ENCODE assay signal across 24 cellular contexts in the genomic region with DNA sequence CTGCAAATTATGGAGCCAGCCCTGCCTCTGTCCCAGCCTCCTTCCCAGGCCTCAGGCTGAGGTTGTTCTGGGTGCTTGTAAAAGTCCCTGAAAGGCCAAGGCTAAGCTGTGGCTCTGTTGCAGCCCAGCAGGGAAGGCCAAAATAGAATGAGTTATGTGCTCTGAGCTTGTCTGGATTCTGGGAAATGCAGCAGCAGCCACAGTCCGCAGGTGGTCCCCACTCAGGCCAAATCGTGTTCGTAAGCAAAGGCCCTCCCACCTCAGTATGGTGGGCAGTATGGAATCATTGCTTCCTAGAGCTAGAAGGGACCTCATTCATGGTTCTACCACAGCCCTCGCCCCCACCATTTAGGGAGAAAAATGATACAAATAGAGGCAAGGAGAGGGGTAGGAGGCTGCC. TPM values are rescaled to one million over a fixed set of nuclear protein-coding genes. Genes with fewer than 3 reads are reported as not detected.
DNase-seq lines count a peak whose midpoint lies in the region; ATAC-seq, FAIRE-seq and TF ChIP-seq lines count a peak whose summit lies in the region.
"Had no signal": no experiment of that assay in that cellular context is flagged by ENCODE, and none has a peak within 500 bp of the region (broad histone marks: within the 10 kb centered on the region; RNA-seq: fewer than 3 reads in every experiment).

No MANE protein-coding gene starts in this region.

- H3K4me1 ChIP-seq in left ventricle myocardium inferior: peaks cover 26% of the 10 kb centered on the region
- H3K4me1 ChIP-seq in prostate gland (replicated peaks): no peaks in the 10 kb centered on the region
- no peaks in the 10 kb centered on the region for H3K4me1 ChIP-seq in small intestine (ENCODE audit: control insufficient read depth in 2 of 2, insufficient read depth in 1 of 2, low read depth in 1 of 2, low read length in 1 of 2)

- WGBS in prostate gland: 54% methylated on average over 4 of the region's 4 CpGs
- WGBS in small intestine, 3 donors: 63 to 83% (median 79%) methylated on average over 4 of the region's 4 CpGs

- H3K27ac ChIP-seq in left ventricle myocardium inferior (replicated peaks) (peak overlapping the region; percentile 5), epithelial cell of prostate (peak overlapping the region; percentile 11), prostate gland (peak overlapping the region; percentile 31 to 73), small intestine (ENCODE audit: low read depth in 1 of 2, low read length in 1 of 2) (peak overlapping the region in 1 of 2 donors; percentile 31)
- H3K27ac ChIP-seq: C4-2B, KMS-11 had no signal

- intact Hi-C loops in left ventricle myocardium inferior (cut with micrococcal nuclease): no loop called here
- intact Hi-C loops in Right ventricle myocardium inferior (cut with DNase I): loop anchor here (10.0 kb wide), 1 partner anchor 89 kb away; no protein-coding TSS in a partner anchor
- intact Hi-C loops in prostate gland (cut with DNase I): no loop called here

- TF ChIP-seq CTCF in left ventricle myocardium inferior (IDR thresholded peaks at IDR 0.05; ENCODE audit: borderline replicate concordance) (no peak), prostate gland (IDR thresholded peaks at IDR 0.05) (no peak)

- H3K36me3 ChIP-seq in left ventricle myocardium inferior: no peaks in the 10 kb centered on the region
- H3K36me3 ChIP-seq in prostate gland: no peaks in the 10 kb centered on the region
- H3K36me3 ChIP-seq in small intestine (ENCODE audit: control insufficient read depth in 2 of 2, insufficient read depth in 2 of 2, low read length in 2 of 2): no peaks in the 10 kb centered on the region

- no peak for FAIRE-seq in small intestine (lab: Jason Lieb, UNC)
- FAIRE-seq: A204.1, astrocyte, H1 had no signal

- H3K9me3 ChIP-seq in left ventricle myocardium inferior (replicated peaks): no peaks in the 10 kb centered on the region
- no peaks in the 10 kb centered on the region for H3K9me3 ChIP-seq in prostate gland
- no peaks in the 10 kb centered on the region for H3K9me3 ChIP-seq in small intestine (ENCODE audit: control insufficient read depth, low read depth)

- no peaks in the 10 kb centered on the region for H3K27me3 ChIP-seq in left ventricle myocardium inferior (ENCODE audit: low read depth)
- H3K27me3 ChIP-seq in prostate gland (replicated peaks; ENCODE audit: insufficient read depth): no peaks in the 10 kb centered on the region
- no peaks in the 10 kb centered on the region for H3K27me3 ChIP-seq in small intestine (ENCODE audit: control insufficient read depth in 2 of 2, insufficient read depth in 2 of 2, low read length in 2 of 2)

- no peak for TF ChIP-seq POLR2A in prostate gland (IDR thresholded peaks at IDR 0.05)

- no peak overlapping the region for H3K4me3 ChIP-seq in left ventricle myocardium inferior
- H3K4me3 ChIP-seq in prostate gland: no peak overlapping the region
- no peak overlapping the region for H3K4me3 ChIP-seq in small intestine (ENCODE audit: low read depth in 1 of 2, low read length in 2 of 2)
- H3K4me3 ChIP-seq: skin epidermis had no signal

- ATAC-seq in Right ventricle myocardium inferior (no peak), HG02870 (IDR thresholded peaks at IDR 0.05; ENCODE audit: unreplicated experiment) (no peak), GM21515 (IDR thresholded peaks at IDR 0.05; ENCODE audit: unreplicated experiment) (no peak)
- ATAC-seq: activated CD4-positive, alpha-beta T cell treated with anti-CD3 and anti-CD28 coated beads for 36 hours had no signal

- no peak for DNase-seq in left ventricle myocardium inferior
- no peak for DNase-seq in Right ventricle myocardium inferior (ENCODE audit: missing footprints)
- DNase-seq in epithelial cell of prostate (ENCODE audit: low read depth, low spot score): no peak
- DNase-seq in prostate gland (ENCODE audit: low spot score): no peak
- DNase-seq in activated CD4-positive, alpha-beta T cell treated with anti-CD3 and anti-CD28 coated beads for 4 hours: no peak
- no peak for DNase-seq in small intestine
- DNase-seq: activated CD4-positive, alpha-beta T cell treated with anti-CD3 and anti-CD28 coated beads for 36 hours; activated CD8-positive, alpha-beta memory T cell treated with anti-CD3 and anti-CD28 coated beads, Interleukin-2, amount 50 U/mL, for 4 hours; activated gamma-delta T cell; hippocampal formation; midbrain; NCI-H1092; NCI-H82; stimulated activated CD4-positive, alpha-beta T cell treated with anti-CD3 and anti-CD28 coated beads, Interleukin-4, amount 100 ng/mL, for 4 hours; stimulated activated CD8-positive, alpha-beta memory T cell treated with anti-CD3 and anti-CD28 coated beads, Interleukin-4, amount 100 ng/mL, for 48 hours; T1000 had no signal

RNA-seq across cellular contexts. Expression of a gene that starts 4.7 kb away (rescaled TPM):
- total RNA-seq in left ventricle myocardium inferior (22.9 TPM), Right ventricle myocardium inferior (25.0 TPM), prostate gland (10 to 100 TPM; 78.1 to 94.0 TPM)
- 10 to 100 TPM; 17.9 to 33.0 (median 23.2) TPM for polyA plus RNA-seq in small intestine

RNA-seq across cellular contexts. Expression of a gene that starts 16.3 kb away (rescaled TPM):
- total RNA-seq in left ventricle myocardium inferior (18.2 TPM), Right ventricle myocardium inferior (19.3 TPM), prostate gland (10 to 100 TPM; 75.5 to 92.0 TPM)
- 10 to 100 TPM in 2 of 3 donors, 1 to 10 TPM in 1; 2.2 to 18.6 (median 12.7) TPM for polyA plus RNA-seq in small intestine

RNA-seq across cellular contexts. Expression of a gene that starts 38.8 kb away (rescaled TPM):
- total RNA-seq in left ventricle myocardium inferior (60.4 TPM), Right ventricle myocardium inferior (64.3 TPM), prostate gland (100 to 1,000 TPM; 127 to 182 TPM)
- polyA plus RNA-seq in small intestine: 10 to 100 TPM; 13.0 to 86.8 (median 40.3) TPM
